Comparison of ENCODE assay signal across 1 cellular context in the genomic region with DNA sequence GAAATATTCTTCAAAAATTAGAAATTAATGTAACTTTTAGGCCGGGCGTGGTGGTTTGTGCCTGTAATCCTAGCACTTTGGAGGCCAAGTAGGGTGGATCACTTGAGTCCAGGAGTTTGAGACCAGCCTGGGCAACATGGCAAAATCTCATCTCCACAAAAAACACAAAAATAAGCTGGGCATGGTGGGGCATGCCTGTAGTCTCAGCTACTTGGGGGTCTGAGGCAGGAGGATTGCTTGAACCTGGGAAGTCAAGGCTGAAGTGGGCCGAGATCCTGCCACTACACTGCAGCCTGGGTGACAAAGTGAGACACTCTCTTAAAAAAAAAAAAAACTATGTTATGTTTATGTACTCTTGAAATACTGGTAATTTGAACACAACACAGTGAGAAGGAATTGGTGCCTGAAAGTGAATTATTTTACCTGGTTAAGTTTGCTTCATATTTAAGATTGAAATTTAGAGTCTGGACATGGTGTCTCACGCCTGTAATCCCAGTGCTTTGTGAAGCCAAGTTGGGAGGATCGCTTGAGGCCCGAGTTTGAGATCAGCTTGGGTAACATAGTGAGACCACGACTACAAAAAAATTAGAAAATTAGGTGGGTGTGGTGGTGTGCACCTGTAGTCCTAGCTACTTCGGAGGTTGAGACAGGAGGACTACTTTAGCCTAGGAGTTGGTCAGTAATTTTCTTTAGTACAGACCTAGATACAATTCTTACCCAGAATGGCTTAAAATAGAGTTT.
TF ChIP-seq lines count a peak whose summit lies in the region.

No MANE protein-coding gene starts in this region.

TF ChIP-seq in H1, 55 proteins besides CTCF, POLR2A, EP300 and RAD21:
- TF ChIP-seq RNF2 (IDR thresholded peaks at IDR 0.05; ENCODE audit: borderline replicate concordance, low read depth, low read length, missing control alignments, poor library complexity, severe bottlenecking) (no peak), POLR2AphosphoS5 (IDR thresholded peaks at IDR 0.05; ENCODE audit: low read depth, low read length) (peak; percentile 37; the same call in 1 of the 2 replicates)
- TF ChIP-seq, protein P1, sequence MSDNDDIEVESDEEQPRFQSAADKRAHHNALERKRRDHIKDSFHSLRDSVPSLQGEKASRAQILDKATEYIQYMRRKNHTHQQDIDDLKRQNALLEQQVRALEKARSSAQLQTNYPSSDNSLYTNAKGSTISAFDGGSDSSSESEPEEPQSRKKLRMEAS (IDR thresholded peaks at IDR 0.05): no peak
